In genomic region chr2:217929294-217929671, GRCh38 we compare ENCODE assay signal across 16 cellular contexts.
DNase-seq lines count a peak whose midpoint lies in the region; ATAC-seq and TF ChIP-seq lines count a peak whose summit lies in the region.
"Had no signal": no experiment of that assay in that cellular context is flagged by ENCODE, and none has a peak within 500 bp of the region (broad histone marks: within the 10 kb centered on the region; RNA-seq: fewer than 3 reads in every experiment).

No MANE protein-coding gene starts in this region.

- H3K36me3 ChIP-seq in ACC112 (ENCODE audit: insufficient read depth, low read length) = no peaks in the 10 kb centered on the region
- H3K36me3 ChIP-seq in lower lobe of right lung = peaks cover 15% of the 10 kb centered on the region
- peaks cover 0 to 10% (median 0%) of the 10 kb centered on the region in 6 donors for H3K36me3 ChIP-seq in spleen
- H3K36me3 ChIP-seq: WERI-Rb-1 had no signal

- H3K4me3 ChIP-seq in ACC112 (ENCODE audit: low read depth, low read length) (no peak overlapping the region), lower lobe of right lung (peak overlapping the region; percentile 23), spleen (no peak overlapping the region)

- no peak overlapping the region for H3K4me3 Mint-ChIP-seq in stimulated activated naive B cell treated with anti-CD40 and anti-IgM and Interleukin-4, amounts not matched to agents 10 μg/mL and 1 μg/mL and 100 μg/mL, for 72 hours
- H3K4me3 Mint-ChIP-seq: activated naive CD4-positive, alpha-beta T cell treated with anti-CD3 and anti-CD28 coated beads for 36 hours; stimulated activated memory B cell treated with anti-CD40 and anti-IgM and Interleukin-4, amounts not matched to agents 10 μg/mL and 1 μg/mL and 100 μg/mL, for 72 hours had no signal

- no peak for TF ChIP-seq CTCF in lower lobe of right lung (IDR thresholded peaks at IDR 0.05)
- TF ChIP-seq CTCF in spleen (IDR thresholded peaks at IDR 0.05 in 8 of 11, conservative IDR thresholded peaks at IDR 0.05 in 3 of 11) = no peak

- H3K9me3 ChIP-seq in lower lobe of right lung (no peaks in the 10 kb centered on the region), spleen (no peaks in the 10 kb centered on the region)
- H3K9me3 ChIP-seq: SK-N-SH had no signal

- H3K27me3 Mint-ChIP-seq in stimulated activated naive B cell treated with anti-CD40 and anti-IgM and Interleukin-4, amounts not matched to agents 10 μg/mL and 1 μg/mL and 100 μg/mL, for 72 hours = peaks cover 5 to 8% of the 10 kb centered on the region in 2 donors

- H3K9me3 Mint-ChIP-seq in stimulated activated naive B cell treated with anti-CD40 and anti-IgM and Interleukin-4, amounts not matched to agents 10 μg/mL and 1 μg/mL and 100 μg/mL, for 72 hours = no peaks in the 10 kb centered on the region
- H3K9me3 Mint-ChIP-seq: activated naive CD4-positive, alpha-beta T cell treated with anti-CD3 and anti-CD28 coated beads for 36 hours; stimulated activated memory B cell treated with anti-CD40 and anti-IgM and Interleukin-4, amounts not matched to agents 10 μg/mL and 1 μg/mL and 100 μg/mL, for 72 hours had no signal

- peaks cover 5 to 14% of the 10 kb centered on the region in 2 donors for H3K4me1 Mint-ChIP-seq in stimulated activated naive B cell treated with anti-CD40 and anti-IgM and Interleukin-4, amounts not matched to agents 10 μg/mL and 1 μg/mL and 100 μg/mL, for 72 hours

- no peak for TF ChIP-seq POLR2A in spleen (IDR thresholded peaks at IDR 0.05)

- H3K4me1 ChIP-seq in ACC112 (ENCODE audit: control insufficient read depth, insufficient read depth, low read length, unreplicated experiment) (peaks cover 60% of the 10 kb centered on the region), lower lobe of right lung (peaks cover 100% of the 10 kb centered on the region), spleen (peaks cover 61 to 100% (median 85%) of the 10 kb centered on the region in 6 donors)

- no peak overlapping the region for H3K27ac Mint-ChIP-seq in stimulated activated naive B cell treated with anti-CD40 and anti-IgM and Interleukin-4, amounts not matched to agents 10 μg/mL and 1 μg/mL and 100 μg/mL, for 72 hours
- H3K27ac Mint-ChIP-seq: activated naive CD4-positive, alpha-beta T cell treated with anti-CD3 and anti-CD28 coated beads for 36 hours; stimulated activated memory B cell treated with anti-CD40 and anti-IgM and Interleukin-4, amounts not matched to agents 10 μg/mL and 1 μg/mL and 100 μg/mL, for 72 hours had no signal

- peak; percentile 0 to 1 for ATAC-seq in lower lobe of right lung
- ATAC-seq in stimulated activated naive B cell treated with anti-CD40 and anti-IgM and Interleukin-4, amounts not matched to agents 10 μg/mL and 1 μg/mL and 100 μg/mL, for 72 hours (replicated peaks) = no peak
- ATAC-seq in HG02610 (IDR thresholded peaks at IDR 0.05; ENCODE audit: unreplicated experiment) = no peak

- H3K79me2 ChIP-seq in ACC112 (ENCODE audit: control insufficient read depth, insufficient read depth, low read length, unreplicated experiment) = peaks cover 94% of the 10 kb centered on the region

- 61 to 82% (median 64%) methylated on average over 5 to 7 of the region's 7 CpGs for WGBS in spleen, 5 donors

- H3K27me3 ChIP-seq in ACC112 (ENCODE audit: insufficient read depth, low read length) (no peaks in the 10 kb centered on the region), lower lobe of right lung (ENCODE audit: low read depth) (no peaks in the 10 kb centered on the region), spleen (replicated peaks in 1 of 7) (no peaks in the 10 kb centered on the region)

- intact Hi-C loops in lower lobe of right lung (cut with DNase I) = no loop called here
- intact Hi-C loops in spleen (cut with DNase I; ENCODE audit: low total_unique reads) = no loop called here

- H3K27ac ChIP-seq in ACC112 (ENCODE audit: low read depth, low read length) (peak overlapping the region; percentile 74), cingulate gyrus (ENCODE audit: low read depth, low read length) (peak overlapping the region; percentile 67), lower lobe of right lung (peak overlapping the region; percentile 93), spleen (peak overlapping the region; percentile 25 to 86 (median 79))
- H3K27ac ChIP-seq: HL-60, WERI-Rb-1 had no signal

- H2AFZ ChIP-seq in ACC112 (ENCODE audit: low read length, unreplicated experiment) = no peak overlapping the region

- DNase-seq in lower lobe of right lung (peak; percentile 56), spleen (no peak), UCSD-AML1 (lab: John Stamatoyannopoulos, UW; ENCODE audit: unreplicated experiment) (no peak), NOMO-1 treated with DMSO at 0.1 percent for 48 hours (lab: John Stamatoyannopoulos, UW; ENCODE audit: unreplicated experiment) (no peak)
- DNase-seq in stimulated activated naive B cell treated with anti-CD40 and anti-IgM and Interleukin-4, amounts not matched to agents 10 μg/mL and 1 μg/mL and 100 μg/mL, for 72 hours = no peak
- DNase-seq: activated naive CD4-positive, alpha-beta T cell treated with anti-CD3 and anti-CD28 coated beads for 36 hours; Calu3; NCI-H2081 treated with DMSO at 0.1 percent for 48 hours; SK-N-SH; stimulated activated CD4-positive, alpha-beta T cell treated with anti-CD3 and anti-CD28 coated beads, Interleukin-4, amount 100 ng/mL, for 4 hours; WERI-Rb-1 had no signal

- no peaks in the 10 kb centered on the region for H3K36me3 Mint-ChIP-seq in stimulated activated naive B cell treated with anti-CD40 and anti-IgM and Interleukin-4, amounts not matched to agents 10 μg/mL and 1 μg/mL and 100 μg/mL, for 72 hours
- H3K36me3 Mint-ChIP-seq: stimulated activated memory B cell treated with anti-CD40 and anti-IgM and Interleukin-4, amounts not matched to agents 10 μg/mL and 1 μg/mL and 100 μg/mL, for 72 hours had no signal

Comparison
In these comparisons a context has a peak if more than half of its experiments do, and no peak if none do; other contexts are left out.
1. ATAC-seq: peak in lower lobe of right lung (2 of 2); none in stimulated activated naive B cell treated with anti-CD40 and anti-IgM and Interleukin-4, amounts not matched to agents 10 μg/mL and 1 μg/mL and 100 μg/mL, for 72 hours (0 of 2) and HG02610 (single experiment).
2. Peak in every context shown above with its lines, with median percentiles within 50 percentile points of each other: H3K27ac ChIP-seq.